ENCODE assay signal across 17 cellular contexts in the genomic region with DNA sequence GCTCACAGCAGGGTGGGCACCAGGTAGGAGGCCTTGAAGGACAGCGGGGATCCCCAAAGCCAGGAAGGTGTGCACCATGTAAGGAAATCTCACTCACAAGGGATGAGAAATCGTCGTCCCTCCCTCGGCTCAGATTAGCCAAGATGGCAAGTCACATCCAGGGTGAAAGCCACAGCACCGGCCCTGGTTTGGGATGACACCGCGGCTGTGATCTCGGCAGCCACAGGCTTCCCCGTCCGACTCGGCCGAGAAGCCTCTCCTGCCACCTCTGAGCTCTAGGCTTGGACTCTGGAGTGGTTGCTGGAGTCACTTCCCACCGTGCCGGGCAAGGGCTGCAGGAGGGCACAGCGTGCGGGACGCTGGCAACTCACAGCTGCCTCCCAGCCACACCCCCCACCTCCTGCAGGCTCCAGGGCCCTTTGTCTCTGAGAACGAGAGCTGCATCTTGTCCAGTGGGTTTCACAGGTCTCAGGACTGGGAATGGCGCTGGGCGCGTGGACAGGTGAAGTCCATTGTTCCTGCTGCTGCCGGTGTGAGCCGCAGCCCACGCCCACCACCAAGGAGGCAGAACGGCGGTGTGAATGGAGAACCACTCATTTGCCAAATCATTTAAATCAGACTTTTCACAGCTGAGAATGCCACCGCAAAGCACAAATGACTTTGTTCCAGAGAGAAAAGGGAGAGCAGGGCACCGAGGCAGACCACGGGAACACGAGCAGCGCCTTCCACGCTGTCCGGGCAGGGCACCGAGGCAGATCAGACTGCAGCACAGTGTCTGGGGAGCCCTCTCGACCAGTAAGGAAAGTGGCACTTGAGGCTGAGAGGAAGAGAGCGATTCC.
DNase-seq lines count a peak whose midpoint lies in the region; TF ChIP-seq lines count a peak whose summit lies in the region.
"Had no signal": no experiment of that assay in that cellular context is flagged by ENCODE, and none has a peak within 500 bp of the region (broad histone marks: within the 10 kb centered on the region; RNA-seq: fewer than 3 reads in every experiment).

No MANE protein-coding gene starts in this region.

- H2AFZ ChIP-seq in neural progenitor cell (replicated peaks), result no peak overlapping the region

- H3K27me3 Mint-ChIP-seq in glutamatergic neuron (ENCODE audit: unreplicated experiment) (no peaks in the 10 kb centered on the region), neural progenitor cell (ENCODE audit: insufficient read depth, low read depth) (peaks cover 2% of the 10 kb centered on the region)

- H3K27ac Mint-ChIP-seq in glutamatergic neuron (ENCODE audit: unreplicated experiment) (no peak overlapping the region), neural progenitor cell (peak overlapping the region; percentile 82)
- H3K27ac Mint-ChIP-seq: activated naive CD8-positive, alpha-beta T cell; dendritic cell treated with granulocyte-macrophage colony-stimulating factor and Interleukin-4, amounts not matched to agents 40 ng/mL and 50 ng/mL, for 4 days had no signal

- H3K27me3 ChIP-seq in neural progenitor cell, result no peaks in the 10 kb centered on the region
- H3K27me3 ChIP-seq: testis had no signal

- H3K4me1 ChIP-seq in neural progenitor cell, result peaks cover 6% of the 10 kb centered on the region
- H3K4me1 ChIP-seq: prostate gland had no signal

- DNase-seq in DMS79 treated with DMSO at 0.1 percent for 48 hours (lab: John Stamatoyannopoulos, UW) (peak; percentile 78), NCI-H1092 treated with DMSO at 0.1 percent for 48 hours (lab: John Stamatoyannopoulos, UW) (peak; percentile 41), glutamatergic neuron (peak; percentile 14), neural progenitor cell (ENCODE audit: low spot score) (no peak), EL (no peak), NCI-H1694 (lab: John Stamatoyannopoulos, UW) (no peak), iPS-NIHi7 (ENCODE audit: extremely low spot score) (no peak), cerebellum (ENCODE audit: low spot score) (no peak)
- DNase-seq: COR-L47, NCI-H226, SHP77 treated with DMSO at 0.1 percent for 48 hours, T-helper 1 cell, testis had no signal

- no peaks in the 10 kb centered on the region for H3K36me3 Mint-ChIP-seq in glutamatergic neuron (ENCODE audit: unreplicated experiment)
- no peaks in the 10 kb centered on the region for H3K36me3 Mint-ChIP-seq in neural progenitor cell
- H3K36me3 Mint-ChIP-seq: activated naive CD8-positive, alpha-beta T cell had no signal

- TF ChIP-seq CTCF in glutamatergic neuron (IDR thresholded peaks at IDR 0.05; ENCODE audit: partially characterized antibody, unreplicated experiment), result no peak
- TF ChIP-seq CTCF in neural progenitor cell (IDR thresholded peaks at IDR 0.05), result no peak

- H3K79me2 ChIP-seq in neural progenitor cell (ENCODE audit: low read depth), result no peaks in the 10 kb centered on the region

- H3K36me3 ChIP-seq in neural progenitor cell, result no peaks in the 10 kb centered on the region
- H3K36me3 ChIP-seq: prostate gland had no signal

- H3K4me3 Mint-ChIP-seq in glutamatergic neuron (ENCODE audit: unreplicated experiment), result no peak overlapping the region
- H3K4me3 Mint-ChIP-seq in neural progenitor cell, result no peak overlapping the region
- H3K4me3 Mint-ChIP-seq: activated naive CD8-positive, alpha-beta T cell; dendritic cell treated with granulocyte-macrophage colony-stimulating factor and Interleukin-4, amounts not matched to agents 40 ng/mL and 50 ng/mL, for 4 days had no signal

- H4K20me1 ChIP-seq in neural progenitor cell (ENCODE audit: low read depth), result no peaks in the 10 kb centered on the region

- no peaks in the 10 kb centered on the region for H3K9me3 ChIP-seq in neural progenitor cell (ENCODE audit: low read depth)
- H3K9me3 ChIP-seq: prostate gland, testis had no signal

- H3K4me1 Mint-ChIP-seq in glutamatergic neuron (ENCODE audit: low read depth, unreplicated experiment) (peaks cover 3% of the 10 kb centered on the region), neural progenitor cell (peaks cover 19% of the 10 kb centered on the region)

- peaks cover 2% of the 10 kb centered on the region for H3K9me3 Mint-ChIP-seq in glutamatergic neuron (ENCODE audit: unreplicated experiment)
- peaks cover 2% of the 10 kb centered on the region for H3K9me3 Mint-ChIP-seq in neural progenitor cell

- H3K4me2 ChIP-seq in neural progenitor cell, result no peak overlapping the region
- H3K4me2 ChIP-seq: KMS-11 had no signal

- H3K27ac ChIP-seq in neural progenitor cell, result no peak overlapping the region
- H3K27ac ChIP-seq: KMS-11, prostate gland, testis had no signal

- no peak overlapping the region for H3K9ac ChIP-seq in neural progenitor cell
- H3K9ac ChIP-seq: KMS-11 had no signal

- H3K4me3 ChIP-seq in neural progenitor cell, result no peak overlapping the region
- H3K4me3 ChIP-seq: prostate gland, testis had no signal

- H3F3A ChIP-seq in neural progenitor cell (ENCODE audit: low read depth), result peaks cover 4% of the 10 kb centered on the region

Comparison
In these comparisons a context has a peak if more than half of its experiments do, and no peak if none do; other contexts are left out.
1. DNase-seq: peak in DMS79 treated with DMSO at 0.1 percent for 48 hours (single experiment), NCI-H1092 treated with DMSO at 0.1 percent for 48 hours (single experiment) and glutamatergic neuron (single experiment); none in neural progenitor cell (single experiment), EL (single experiment), NCI-H1694 (single experiment), iPS-NIHi7 (single experiment) and cerebellum (single experiment).